10 cellular contexts compared by ENCODE assay signal in genomic region chr3:156174229-156174847, GRCh38. TPM values are rescaled to one million over a fixed set of nuclear protein-coding genes. Genes with fewer than 3 reads are reported as not detected.
DNase-seq lines count a peak whose midpoint lies in the region; ATAC-seq and TF ChIP-seq lines count a peak whose summit lies in the region.
"Had no signal": no experiment of that assay in that cellular context is flagged by ENCODE, and none has a peak within 500 bp of the region (broad histone marks: within the 10 kb centered on the region; RNA-seq: fewer than 3 reads in every experiment).

No MANE protein-coding gene starts in this region.

- intact Hi-C loops in esophagus muscularis mucosa (cut with DNase I), result no loop called here
- intact Hi-C loops in adrenal gland (cut with DNase I), result no loop called here

- H3K27me3 ChIP-seq in esophagus muscularis mucosa (no peaks in the 10 kb centered on the region), adrenal gland (no peaks in the 10 kb centered on the region)

- H3K4me3 ChIP-seq in esophagus muscularis mucosa (no peak overlapping the region), adrenal gland (no peak overlapping the region)

- no peak overlapping the region for H3K4me3 Mint-ChIP-seq in osteocyte (ENCODE audit: unreplicated experiment)
- H3K4me3 Mint-ChIP-seq: naive B cell had no signal

- H3K36me3 ChIP-seq in esophagus muscularis mucosa (no peaks in the 10 kb centered on the region), adrenal gland (replicated peaks in 1 of 2) (no peaks in the 10 kb centered on the region)

- DNase-seq in GDM1 (lab: John Stamatoyannopoulos, UW), result peak; percentile 17
- peak; percentile 42 for DNase-seq in NCI-H446 treated with DMSO at 0.1 percent for 48 hours (lab: John Stamatoyannopoulos, UW)
- DNase-seq in esophagus muscularis mucosa (ENCODE audit: extremely low spot score), result peak; percentile 62
- DNase-seq in osteocyte (ENCODE audit: extremely low spot score, unreplicated experiment), result no peak
- DNase-seq in adrenal gland, result no peak
- no peak for DNase-seq in NCI-H526 treated with DMSO at 0.1 percent for 48 hours (lab: John Stamatoyannopoulos, UW)
- DNase-seq: activated effector memory CD4-positive, alpha-beta T cell treated with anti-CD3 and anti-CD28 coated beads, Interleukin-2, amount 50 U/mL, for 16 hours; naive B cell had no signal

- H3K27ac Mint-ChIP-seq in osteocyte (ENCODE audit: unreplicated experiment), result no peak overlapping the region
- H3K27ac Mint-ChIP-seq: naive B cell had no signal

- no peaks in the 10 kb centered on the region for H3K36me3 Mint-ChIP-seq in osteocyte (ENCODE audit: unreplicated experiment)

- H3K4me1 Mint-ChIP-seq in osteocyte (ENCODE audit: unreplicated experiment), result no peaks in the 10 kb centered on the region
- H3K4me1 Mint-ChIP-seq: naive B cell had no signal

- H3K27me3 Mint-ChIP-seq in osteocyte (ENCODE audit: unreplicated experiment), result peaks cover 4% of the 10 kb centered on the region

- 89% methylated on average over 4 of the region's 4 CpGs for WGBS in esophagus muscularis mucosa
- 75 to 94% (median 91%) methylated on average over 4 of the region's 4 CpGs for WGBS in adrenal gland, 4 donors

- ATAC-seq in GM21529 (IDR thresholded peaks at IDR 0.05; ENCODE audit: unreplicated experiment) (no peak), HG03354 (IDR thresholded peaks at IDR 0.05; ENCODE audit: poor library complexity, severe bottlenecking, unreplicated experiment) (no peak)

- H3K9me3 ChIP-seq in esophagus muscularis mucosa (no peaks in the 10 kb centered on the region), adrenal gland (replicated peaks in 1 of 3) (no peaks in the 10 kb centered on the region)

- H3K4me1 ChIP-seq in esophagus muscularis mucosa (peaks cover 0 to 15% (median 8%) of the 10 kb centered on the region in 4 donors), adrenal gland (replicated peaks in 1 of 2) (no peaks in the 10 kb centered on the region)

- no peak for TF ChIP-seq POLR2A in esophagus muscularis mucosa (IDR thresholded peaks at IDR 0.05; ENCODE audit: low read depth)
- no peak for TF ChIP-seq POLR2A in adrenal gland (IDR thresholded peaks at IDR 0.05)

- peak in 2 of 3 experiments; percentile 34 to 46 for TF ChIP-seq CTCF in esophagus muscularis mucosa (IDR thresholded peaks at IDR 0.05)
- peak; percentile 48 for TF ChIP-seq CTCF in osteocyte (IDR thresholded peaks at IDR 0.05)
- peak in 2 of 6 experiments; percentile 9 to 34 for TF ChIP-seq CTCF in adrenal gland (IDR thresholded peaks at IDR 0.05)

- no peaks in the 10 kb centered on the region for H3K9me3 Mint-ChIP-seq in osteocyte (ENCODE audit: unreplicated experiment)

- TF ChIP-seq EP300 in esophagus muscularis mucosa (IDR thresholded peaks at IDR 0.05), result no peak

- H3K27ac ChIP-seq in esophagus muscularis mucosa (replicated peaks in 1 of 4), result no peak overlapping the region
- H3K27ac ChIP-seq in adrenal gland, result no peak overlapping the region

RNA-seq across cellular contexts. Expression of gene KCNAB1, which starts 54.0 kb away (rescaled TPM):
- 1 to 10 TPM in 3 of 4 donors, under 1 TPM in 1; 0.83 to 5.9 (median 2.3) TPM for total RNA-seq in esophagus muscularis mucosa
- 0.21 and 0.24 TPM in 2 replicates for total RNA-seq in osteocyte
- 1 to 10 TPM in 3 of 8 donors, under 1 TPM in 5; 0.36 to 5.0 (median 0.88) TPM for total RNA-seq in adrenal gland
- 1 to 10 TPM; 1.5 to 3.4 (median 1.9) TPM for polyA plus RNA-seq in adrenal gland

Comparison
In these comparisons a context has a peak if more than half of its experiments do, and no peak if none do; other contexts are left out.
1. DNase-seq: peak in GDM1 (single experiment), NCI-H446 treated with DMSO at 0.1 percent for 48 hours (single experiment) and esophagus muscularis mucosa (single experiment); none in osteocyte (single experiment), adrenal gland (0 of 7) and NCI-H526 treated with DMSO at 0.1 percent for 48 hours (single experiment).